Comparison of ENCODE assay signal across 1 cellular context in genomic region chr6:33323623-33323948, GRCh38.
A peak's percentile ranks its signal among the peaks of the same experiment; 100 is the strongest.
TF ChIP-seq lines count a peak whose summit lies in the region.

No MANE protein-coding gene starts in this region.

TF ChIP-seq in HepG2, 621 proteins besides CTCF, POLR2A, EP300 and RAD21 (continued from another document and continues in another):
- TF ChIP-seq ZMAT5 (CRISPR knock-in tag; IDR thresholded peaks at IDR 0.05; ENCODE audit: borderline replicate concordance, low read depth) (no peak), SNAI1 (CRISPR knock-in tag; IDR thresholded peaks at IDR 0.05; ENCODE audit: borderline replicate concordance) (peak; percentile 30; the same call in 1 of the 2 replicates), ZSCAN22 (CRISPR knock-in tag; IDR thresholded peaks at IDR 0.05) (no peak), HMG20A (CRISPR knock-in tag; IDR thresholded peaks at IDR 0.05; ENCODE audit: borderline replicate concordance) (no peak), ZNF687 (CRISPR knock-in tag; IDR thresholded peaks at IDR 0.05) (peak; percentile 50), RFXANK (CRISPR knock-in tag; IDR thresholded peaks at IDR 0.05) (no peak), PHF5A (CRISPR knock-in tag; IDR thresholded peaks at IDR 0.05; ENCODE audit: low read depth, unreplicated experiment) (no peak), RBFOX2 (IDR thresholded peaks at IDR 0.05; ENCODE audit: low read depth, low read length) (no peak), ZNF883 (CRISPR knock-in tag; IDR thresholded peaks at IDR 0.05; ENCODE audit: not compliant biosample characterization) (no peak), ZNF510 (CRISPR knock-in tag; IDR thresholded peaks at IDR 0.05; ENCODE audit: low read depth) (no peak), ZNF703 (CRISPR knock-in tag; IDR thresholded peaks at IDR 0.05; ENCODE audit: borderline replicate concordance) (peak; percentile 56; the same call in 1 of the 2 replicates), DNMT1 (CRISPR knock-in tag; IDR thresholded peaks at IDR 0.05) (no peak), ZXDC (CRISPR knock-in tag; IDR thresholded peaks at IDR 0.05) (no peak), ZNF777 (CRISPR knock-in tag; IDR thresholded peaks at IDR 0.05) (peak; percentile 22), ZBTB43 (CRISPR knock-in tag; conservative IDR thresholded peaks at IDR 0.05) (no peak), SOX13 (IDR thresholded peaks at IDR 0.05) (no peak), SOX13 (CRISPR knock-in tag; conservative IDR thresholded peaks at IDR 0.05 in 1 of 2, IDR thresholded peaks at IDR 0.05 in 1 of 2) (no peak), GLMP (CRISPR knock-in tag; IDR thresholded peaks at IDR 0.05; ENCODE audit: borderline replicate concordance) (no peak), DPF2 (CRISPR knock-in tag; IDR thresholded peaks at IDR 0.05; ENCODE audit: borderline replicate concordance, low read depth) (no peak), TOE1 (CRISPR knock-in tag; IDR thresholded peaks at IDR 0.05) (no peak), FIP1L1 (IDR thresholded peaks at IDR 0.05; ENCODE audit: borderline replicate concordance, insufficient read depth, low read depth, low read length) (no peak), ATF6 (CRISPR knock-in tag; conservative IDR thresholded peaks at IDR 0.05) (no peak), ZFP91 (CRISPR knock-in tag; IDR thresholded peaks at IDR 0.05; ENCODE audit: borderline replicate concordance) (no peak), ZNF138 (CRISPR knock-in tag; IDR thresholded peaks at IDR 0.05; ENCODE audit: low read depth) (0 out of 2 replicates have a peak, but pooled peaks have one; percentile 14), FOSL1 (CRISPR knock-in tag; IDR thresholded peaks at IDR 0.05; ENCODE audit: borderline replicate concordance) (no peak), EED (CRISPR knock-in tag; IDR thresholded peaks at IDR 0.05) (0 out of 2 replicates have a peak, but pooled peaks have one; percentile 10), SRF (IDR thresholded peaks at IDR 0.05; ENCODE audit: low read depth, low read length) (no peak), HNRNPL (IDR thresholded peaks at IDR 0.05; ENCODE audit: low read depth, low read length) (no peak), TERF1 (CRISPR knock-in tag; IDR thresholded peaks at IDR 0.05) (no peak), ASH2L (IDR thresholded peaks at IDR 0.05; ENCODE audit: insufficient read length, low read depth, low read length) (no peak), PAXIP1 (CRISPR knock-in tag; conservative IDR thresholded peaks at IDR 0.05) (0 out of 2 replicates have a peak, but pooled peaks have one; percentile 1), ZNF296 (CRISPR knock-in tag; conservative IDR thresholded peaks at IDR 0.05) (no peak)
